In genomic region chr11:839875-840617, GRCh38 we compare ENCODE assay signal across 9 cellular contexts. TPM values are rescaled to one million over a fixed set of nuclear protein-coding genes. Genes with fewer than 3 reads are reported as not detected.
DNase-seq lines count a peak whose midpoint lies in the region; ATAC-seq and TF ChIP-seq lines count a peak whose summit lies in the region.
"Had no signal": no experiment of that assay in that cellular context is flagged by ENCODE, and none has a peak within 500 bp of the region (broad histone marks: within the 10 kb centered on the region; RNA-seq: fewer than 3 reads in every experiment).

No MANE protein-coding gene starts in this region.

- H3K9me3 ChIP-seq in SK-N-SH (no peaks in the 10 kb centered on the region), mammary epithelial cell (replicated peaks; ENCODE audit: insufficient read depth, low read length) (no peaks in the 10 kb centered on the region), hepatocyte (ENCODE audit: low read depth) (no peaks in the 10 kb centered on the region)

- in situ Hi-C loops in mammary epithelial cell (cut with MboI; ENCODE audit: low sequenced_read_pairs in 2 of 2): no loop called here

- ATAC-seq in SK-N-SH treated with all-trans-retinoic acid at 6 μM for 48 hours: no peak
- ATAC-seq in HG02588 (IDR thresholded peaks at IDR 0.05; ENCODE audit: unreplicated experiment): no peak

- H3K27me3 ChIP-seq in SK-N-SH (ENCODE audit: insufficient read depth) (no peaks in the 10 kb centered on the region), mammary epithelial cell (ENCODE audit: insufficient read depth, low read length) (no peaks in the 10 kb centered on the region), hepatocyte (no peaks in the 10 kb centered on the region)

- H3K4me1 Mint-ChIP-seq in progenitor cell of endocrine pancreas (ENCODE audit: low read depth): peaks cover 14% of the 10 kb centered on the region

- peak overlapping the region in 1 of 2 experiments; percentile 100; a peak in 2 of 4 replicates for H3K4me3 ChIP-seq in SK-N-SH (ENCODE audit: low read depth in 2 of 2, low read length in 1 of 2)
- peak overlapping the region in 2 of 3 experiments; percentile 93 to 98 for H3K4me3 ChIP-seq in mammary epithelial cell (replicated peaks in 1 of 3; ENCODE audit: insufficient read depth in 1 of 3, low read depth in 2 of 3, low read length in 3 of 3)
- no peak overlapping the region for H3K4me3 ChIP-seq in hepatocyte

- H3K27ac ChIP-seq in SK-N-SH (ENCODE audit: low read depth in 2 of 2, low read length in 1 of 2) (peak overlapping the region in 1 of 2 experiments; percentile 27; a peak in 1 of 4 replicates), mammary epithelial cell (ENCODE audit: insufficient read depth, low read depth, low read length) (no peak overlapping the region), hepatocyte (no peak overlapping the region)

- H3K36me3 ChIP-seq in SK-N-SH (replicated peaks in 1 of 2; ENCODE audit: control insufficient read depth in 1 of 2, insufficient read depth in 2 of 2, low read length in 1 of 2) (peaks cover 24 to 45% of the 10 kb centered on the region in 2 experiments), mammary epithelial cell (ENCODE audit: insufficient read depth, low read length) (peaks cover 19% of the 10 kb centered on the region), hepatocyte (replicated peaks; ENCODE audit: insufficient read depth, low read depth) (no peaks in the 10 kb centered on the region)

- H3K9me3 Mint-ChIP-seq in progenitor cell of endocrine pancreas (ENCODE audit: low read depth): no peaks in the 10 kb centered on the region

- dilution Hi-C loops in mammary epithelial cell (cut with HindIII; ENCODE audit: low sequenced_read_pairs): loop anchor here (5.0 kb wide), 2 partner anchors 33 to 68 kb away; partner anchors contain the start of genes PIDD1 and RPLP2

- 81% methylated on average over 14 of the region's 25 CpGs for WGBS in SK-N-SH (ENCODE audit: low lambda C conversion rate)
- 94% methylated on average over 6 of the region's 25 CpGs for WGBS in mammary epithelial cell (ENCODE audit: low coverage, missing lambda C conversion rate)
- 90% methylated on average over 23 of the region's 25 CpGs for WGBS in hepatocyte (ENCODE audit: low lambda C conversion rate, missing lambda C conversion rate)

- BruUV-seq in mammary epithelial cell (replicated peaks; lab: Mats Ljungman, UMichigan): no TSS peak

- H2AFZ ChIP-seq in SK-N-SH (ENCODE audit: low read depth): no peak overlapping the region
- H2AFZ ChIP-seq in mammary epithelial cell (ENCODE audit: low read depth, low read length): no peak overlapping the region
- no peak overlapping the region for H2AFZ ChIP-seq in hepatocyte

- H3K4me1 ChIP-seq in SK-N-SH (ENCODE audit: control insufficient read depth in 1 of 2, insufficient read depth in 2 of 2, low read depth in 1 of 2, low read length in 1 of 2): peaks cover 3 to 30% of the 10 kb centered on the region in 2 experiments; a peak in 2 of 4 replicates
- peaks cover 66% of the 10 kb centered on the region for H3K4me1 ChIP-seq in mammary epithelial cell (ENCODE audit: insufficient read depth, low read length)
- H3K4me1 ChIP-seq in hepatocyte (ENCODE audit: insufficient read depth): peaks cover 24% of the 10 kb centered on the region

- H3K36me3 Mint-ChIP-seq in progenitor cell of endocrine pancreas (ENCODE audit: insufficient read depth): no peaks in the 10 kb centered on the region

- H3K9me2 ChIP-seq in SK-N-SH (no peaks in the 10 kb centered on the region), hepatocyte (replicated peaks; ENCODE audit: insufficient read depth) (no peaks in the 10 kb centered on the region)

- DNase-seq in SK-N-SH (peak; percentile 56), NAMALWA (ENCODE audit: low spot score) (peak; percentile 40), mammary epithelial cell (no peak), progenitor cell of endocrine pancreas (ENCODE audit: low spot score, unreplicated experiment) (no peak), hepatocyte (ENCODE audit: low spot score) (no peak), NCI-H2107 treated with DMSO at 0.1 percent for 48 hours (lab: John Stamatoyannopoulos, UW; ENCODE audit: unreplicated experiment) (no peak)
- DNase-seq: NCI-H1048 had no signal

- CTCF ChIA-PET in SK-N-SH (lab: Yijun Ruan, JAX): interaction anchor here (0.8 to 3.8 kb wide), 4 partner anchors 8 to 211 kb away, joined by 3 to 21 read pairs (median 4); partner anchors contain the start of gene PNPLA2
- CTCF ChIA-PET in mammary epithelial cell (lab: Charles Lee; ENCODE audit: low non-redundant PET): no interaction called here

- intact Hi-C loops in mammary epithelial cell (cut with micrococcal nuclease): loop anchor here (5.0 to 10.0 kb wide), 2 partner anchors 33 to 85 kb away; partner anchors contain the start of genes AP2A2, PIDD1 and RPLP2

- H3K4me2 ChIP-seq in SK-N-SH (peak overlapping the region; percentile 100), mammary epithelial cell (ENCODE audit: insufficient read depth, low read depth, low read length) (peak overlapping the region; percentile 98), hepatocyte (no peak overlapping the region)

- H4K20me1 ChIP-seq in SK-N-SH (ENCODE audit: insufficient read depth) (peaks cover 65% of the 10 kb centered on the region), mammary epithelial cell (ENCODE audit: insufficient read depth, low read length) (no peaks in the 10 kb centered on the region), hepatocyte (ENCODE audit: insufficient read depth, poor library complexity, severe bottlenecking) (peaks cover 17% of the 10 kb centered on the region)

- H3K9ac ChIP-seq in SK-N-SH (peak overlapping the region; percentile 97; the same call in 1 of the 2 replicates), mammary epithelial cell (ENCODE audit: insufficient read depth, low read length) (no peak overlapping the region)

- H3F3A ChIP-seq in SK-N-SH (replicated peaks; ENCODE audit: insufficient read depth): peaks cover 45% of the 10 kb centered on the region

- TF ChIP-seq RAD21 in SK-N-SH (IDR thresholded peaks at IDR 0.05; ENCODE audit: low read length): no peak

- no peak overlapping the region for H3K27ac Mint-ChIP-seq in progenitor cell of endocrine pancreas

- H3K4me3 Mint-ChIP-seq in progenitor cell of endocrine pancreas (ENCODE audit: low read depth): peak overlapping the region; percentile 84

- TF ChIP-seq CTCF in SK-N-SH (IDR thresholded peaks at IDR 0.05) (peak; percentile 53), mammary epithelial cell (conservative IDR thresholded peaks at IDR 0.05 in 1 of 2, IDR thresholded peaks at IDR 0.05 in 1 of 2; ENCODE audit: extremely low read depth in 1 of 2, insufficient read depth in 1 of 2, low read depth in 1 of 2, low read length in 2 of 2) (peak; percentile 47 to 61), progenitor cell of endocrine pancreas (IDR thresholded peaks at IDR 0.05; ENCODE audit: unreplicated experiment) (peak; percentile 24), hepatocyte (IDR thresholded peaks at IDR 0.05; ENCODE audit: poor library complexity) (no peak)

- TF ChIP-seq EP300 in SK-N-SH (IDR thresholded peaks at IDR 0.05; ENCODE audit: borderline replicate concordance in 1 of 2, low read depth in 1 of 2, low read length in 1 of 2): no peak

- H3K79me2 ChIP-seq in SK-N-SH (ENCODE audit: insufficient read depth) (peaks cover 76% of the 10 kb centered on the region), mammary epithelial cell (ENCODE audit: insufficient read depth, low read length) (peaks cover 82% of the 10 kb centered on the region), hepatocyte (peaks cover 37% of the 10 kb centered on the region)

- no peaks in the 10 kb centered on the region for H3K27me3 Mint-ChIP-seq in progenitor cell of endocrine pancreas

- POLR2A ChIA-PET in SK-N-SH (lab: Yijun Ruan, JAX): interaction anchor here (0.6 to 2.0 kb wide), 3 partner anchors 9 to 1073 kb away, joined by 3 to 7 read pairs (median 6); partner anchors contain the start of gene PNPLA2

RNA-seq across cellular contexts. Expression of gene POLR2L, which starts 2.3 kb away (rescaled TPM):
- 287 and 540 TPM in 2 replicates for polyA plus RNA-seq in SK-N-SH (2012; rRNA removed)
- 228 and 230 TPM in 2 replicates for polyA plus RNA-seq in SK-N-SH (2012; cell fraction: cytosol; rRNA removed)
- 123 and 341 TPM in 2 replicates for polyA plus RNA-seq in SK-N-SH (2012; cell fraction: nucleus; rRNA removed)
- total RNA-seq in mammary epithelial cell: 100 to 1,000 TPM in 1 of 2 donors, 10 to 100 TPM in 1; 60.0 to 193 TPM
- 235 TPM for polyA plus RNA-seq in mammary epithelial cell
- 110 TPM for polyA minus RNA-seq in mammary epithelial cell
- 89.6 and 97.9 TPM in 2 replicates for total RNA-seq in progenitor cell of endocrine pancreas
- 38.0 and 50.2 TPM in 2 replicates for total RNA-seq in hepatocyte
- 372 and 402 TPM in 2 replicates for polyA plus RNA-seq in hepatocyte

RNA-seq across cellular contexts. Expression of gene TSPAN4, which starts 2.6 kb away (rescaled TPM):
- polyA plus RNA-seq in SK-N-SH (2012; rRNA removed): 201 and 226 TPM in 2 replicates
- 66.1 and 128 TPM in 2 replicates for polyA plus RNA-seq in SK-N-SH (2012; cell fraction: cytosol; rRNA removed)
- polyA plus RNA-seq in SK-N-SH (2012; cell fraction: nucleus; rRNA removed): 521 and 832 TPM in 2 replicates
- 10 to 100 TPM; 50.3 to 81.7 TPM for total RNA-seq in mammary epithelial cell
- 114 TPM for polyA plus RNA-seq in mammary epithelial cell
- polyA minus RNA-seq in mammary epithelial cell: 29.2 TPM
- total RNA-seq in progenitor cell of endocrine pancreas: 24.9 and 27.7 TPM in 2 replicates
- 62.5 and 82.8 TPM in 2 replicates for total RNA-seq in hepatocyte
- polyA plus RNA-seq in hepatocyte: 148 and 177 TPM in 2 replicates

RNA-seq across cellular contexts. Expression of gene CD151, which starts 7.3 kb away (rescaled TPM):
- 922 and 1,149 TPM in 2 replicates for polyA plus RNA-seq in SK-N-SH (2012; rRNA removed)
- polyA plus RNA-seq in SK-N-SH (2012; cell fraction: cytosol; rRNA removed): 364 and 668 TPM in 2 replicates
- polyA plus RNA-seq in SK-N-SH (2012; cell fraction: nucleus; rRNA removed): 1,027 and 1,059 TPM in 2 replicates
- total RNA-seq in mammary epithelial cell: 100 to 1,000 TPM; 387 to 511 TPM
- 721 TPM for polyA plus RNA-seq in mammary epithelial cell
- polyA minus RNA-seq in mammary epithelial cell: 374 TPM
- 154 and 160 TPM in 2 replicates for total RNA-seq in progenitor cell of endocrine pancreas
- total RNA-seq in hepatocyte: 248 and 260 TPM in 2 replicates
- polyA plus RNA-seq in hepatocyte: 356 and 392 TPM in 2 replicates

RNA-seq across cellular contexts. Expression of gene CRACR2B, which starts 12.3 kb away (rescaled TPM):
- polyA plus RNA-seq in SK-N-SH (2012; rRNA removed) (0.94 and 1.1 TPM in 2 replicates), mammary epithelial cell (0.25 TPM), hepatocyte (33.2 and 39.7 TPM in 2 replicates)
- polyA plus RNA-seq in SK-N-SH (2012; cell fraction: cytosol; rRNA removed): 0.21 and 0.28 TPM in 2 replicates
- polyA plus RNA-seq in SK-N-SH (2012; cell fraction: nucleus; rRNA removed): 3.8 and 5.0 TPM in 2 replicates
- total RNA-seq in mammary epithelial cell (under 1 TPM in 1 of 2 donors, not detected in 1; 0.17 TPM), progenitor cell of endocrine pancreas (50.9 and 52.9 TPM in 2 replicates), hepatocyte (9.7 and 10.2 TPM in 2 replicates)
- not detected for polyA minus RNA-seq in mammary epithelial cell

RNA-seq across cellular contexts. Expression of gene PNPLA2, which starts 21.3 kb away (rescaled TPM):
- polyA plus RNA-seq in SK-N-SH (2012; rRNA removed) (47.7 and 60.3 TPM in 2 replicates), mammary epithelial cell (13.7 TPM), hepatocyte (50.0 and 57.3 TPM in 2 replicates)
- 24.0 and 41.7 TPM in 2 replicates for polyA plus RNA-seq in SK-N-SH (2012; cell fraction: cytosol; rRNA removed)
- polyA plus RNA-seq in SK-N-SH (2012; cell fraction: nucleus; rRNA removed): 222 and 344 TPM in 2 replicates
- total RNA-seq in mammary epithelial cell (10 to 100 TPM; 14.7 to 62.6 TPM), progenitor cell of endocrine pancreas (47.3 and 51.1 TPM in 2 replicates), hepatocyte (12.2 and 12.9 TPM in 2 replicates)
- polyA minus RNA-seq in mammary epithelial cell: 17.2 TPM

Comparison
In these comparisons a context has a peak if more than half of its experiments do, and no peak if none do; other contexts are left out.
1. DNase-seq: peak in SK-N-SH (single experiment) and NAMALWA (single experiment); none in mammary epithelial cell (single experiment), progenitor cell of endocrine pancreas (single experiment), hepatocyte (single experiment) and NCI-H2107 treated with DMSO at 0.1 percent for 48 hours (single experiment).